ENCODE assay signal across 22 cellular contexts in genomic region chr1:30354410-30354809, GRCh38.
"Had no signal": no experiment of that assay in that cellular context is flagged by ENCODE, and none has a peak within 500 bp of the region (broad histone marks: within the 10 kb centered on the region; RNA-seq: fewer than 3 reads in every experiment).

No MANE protein-coding gene starts in this region.

- H3K4me3 ChIP-seq: coronary artery, dorsolateral prefrontal cortex, esophagus muscularis mucosa, gastroesophageal sphincter, heart left ventricle, hepatocyte, left lung, lower lobe of right lung, mucosa of descending colon had no signal

- H3K9me3 ChIP-seq: gastroesophageal sphincter, heart left ventricle, left lung, lower lobe of right lung, mucosa of descending colon had no signal

- ATAC-seq: effector memory CD8-positive, alpha-beta T cell; foreskin keratinocyte; gastroesophageal sphincter; left lung; lower lobe of right lung; mucosa of descending colon; naive thymus-derived CD8-positive, alpha-beta T cell had no signal

- H3K27me3 ChIP-seq: hepatocyte had no signal

- H3K36me3 ChIP-seq: esophagus muscularis mucosa, gastroesophageal sphincter, heart left ventricle, left lung, lower lobe of right lung had no signal

- DNase-seq: dermis blood vessel endothelial cell; dorsolateral prefrontal cortex; effector CD8-positive, alpha-beta T cell; effector memory CD8-positive, alpha-beta T cell; foreskin keratinocyte; heart left ventricle; hypothalamus; immature natural killer cell; islet precursor cell; kidney; kidney glomerular epithelial cell; left lung; left ventricle myocardium superior; lower lobe of right lung; mesenchymal stem cell; mucosa of descending colon; naive B cell; naive thymus-derived CD8-positive, alpha-beta T cell had no signal

- H3K27ac ChIP-seq: coronary artery, dorsolateral prefrontal cortex, esophagus muscularis mucosa, foreskin keratinocyte, gastroesophageal sphincter, heart left ventricle, hepatocyte, left lung, lower lobe of right lung had no signal

- H3K4me1 ChIP-seq: esophagus muscularis mucosa, foreskin keratinocyte, gastroesophageal sphincter, heart left ventricle, left lung, lower lobe of right lung had no signal
